1 cellular context compared by ENCODE assay signal in genomic region chr13:77523834-77524728, GRCh38.
TF ChIP-seq lines count a peak whose summit lies in the region.

No MANE protein-coding gene starts in this region.

TF ChIP-seq in GM12878, 131 proteins besides CTCF, POLR2A, EP300 and RAD21:
- TF ChIP-seq MEF2A (IDR thresholded peaks at IDR 0.05; ENCODE audit: insufficient read depth, low read depth, low read length) = no peak
- no peak for TF ChIP-seq BCL11A (IDR thresholded peaks at IDR 0.05; ENCODE audit: low read depth, low read length)
